In genomic region chrX:19342331-19342906, GRCh38 we compare ENCODE assay signal across 11 cellular contexts. TPM values are rescaled to one million over a fixed set of nuclear protein-coding genes. Genes with fewer than 3 reads are reported as not detected.
A peak's percentile ranks its signal among the peaks of the same experiment; 100 is the strongest.
DNase-seq lines count a peak whose midpoint lies in the region; ATAC-seq and TF ChIP-seq lines count a peak whose summit lies in the region.
"Had no signal": no experiment of that assay in that cellular context is flagged by ENCODE, and none has a peak within 500 bp of the region (broad histone marks: within the 10 kb centered on the region; RNA-seq: fewer than 3 reads in every experiment).

No MANE protein-coding gene starts in this region.

- no peak overlapping the region for H3K4me3 Mint-ChIP-seq in activated T-cell treated with anti-CD3 and anti-CD28 coated beads, Interleukin-2, amount 50 U/mL, for 4 hours

- H3K9me2 ChIP-seq in SU-DHL-6 (replicated peaks; ENCODE audit: insufficient read depth, low read length) = no peaks in the 10 kb centered on the region

- H3K79me2 ChIP-seq in SU-DHL-6 (ENCODE audit: insufficient read depth, low read length) = peaks cover 35% of the 10 kb centered on the region

- no peaks in the 10 kb centered on the region for H3K9me3 ChIP-seq in SU-DHL-6 (ENCODE audit: insufficient read depth, low read length)
- H3K9me3 ChIP-seq: heart left ventricle had no signal

- no peaks in the 10 kb centered on the region for H3F3A ChIP-seq in SU-DHL-6 (ENCODE audit: insufficient read depth)

- no peaks in the 10 kb centered on the region for H3K36me3 Mint-ChIP-seq in activated T-cell treated with anti-CD3 and anti-CD28 coated beads, Interleukin-2, amount 50 U/mL, for 4 hours (ENCODE audit: insufficient read depth)

- no peak for ATAC-seq in activated T-cell treated with anti-CD3 and anti-CD28 coated beads, Interleukin-2, amount 50 U/mL, for 4 hours

- peaks cover 13% of the 10 kb centered on the region for H3K4me1 Mint-ChIP-seq in activated T-cell treated with anti-CD3 and anti-CD28 coated beads, Interleukin-2, amount 50 U/mL, for 4 hours (ENCODE audit: low read depth)

- H3K4me3 ChIP-seq in SU-DHL-6 (ENCODE audit: insufficient read depth, low read length, poor library complexity, severe bottlenecking) = no peak overlapping the region

- no peak overlapping the region; the same call in 1 of the 2 replicates for H3K9ac ChIP-seq in SU-DHL-6 (ENCODE audit: low read length)

- no peaks in the 10 kb centered on the region for H3K9me3 Mint-ChIP-seq in activated T-cell treated with anti-CD3 and anti-CD28 coated beads, Interleukin-2, amount 50 U/mL, for 4 hours

- peak overlapping the region; percentile 54 for H2AFZ ChIP-seq in SU-DHL-6 (ENCODE audit: low read depth, low read length, severe bottlenecking)

- no peak for TF ChIP-seq CTCF in SU-DHL-6 (IDR thresholded peaks at IDR 0.05; ENCODE audit: insufficient read depth, low read length, poor library complexity, severe bottlenecking)

- DNase-seq in AML-193 (lab: John Stamatoyannopoulos, UW) = peak; percentile 1 to 8
- DNase-seq in EH (ENCODE audit: low read depth) = peak; percentile 51
- DNase-seq in left kidney (ENCODE audit: low read depth, low spot score) = peak; percentile 55
- no peak for DNase-seq in ACHN
- DNase-seq in activated T-cell treated with anti-CD3 and anti-CD28 coated beads, Interleukin-2, amount 50 U/mL, for 4 hours = no peak
- DNase-seq in posterior cingulate gyrus = no peak
- DNase-seq in HuH-7 (ENCODE audit: low spot score) = no peak
- DNase-seq: Calu3; heart left ventricle; stimulated activated CD4-positive, alpha-beta T cell treated with anti-CD3 and anti-CD28 coated beads, Interleukin-2, amount 100 ng/mL, for 24 hours had no signal

- no peak overlapping the region for H3K27ac ChIP-seq in SU-DHL-6 (ENCODE audit: low read depth, low read length)

- H3K4me2 ChIP-seq in SU-DHL-6 (ENCODE audit: low read depth, low read length, poor library complexity, severe bottlenecking) = no peak overlapping the region

- H3K27me3 Mint-ChIP-seq in activated T-cell treated with anti-CD3 and anti-CD28 coated beads, Interleukin-2, amount 50 U/mL, for 4 hours (ENCODE audit: low read depth) = no peaks in the 10 kb centered on the region

- no peaks in the 10 kb centered on the region for H3K36me3 ChIP-seq in SU-DHL-6 (ENCODE audit: low read length)
- H3K36me3 ChIP-seq: heart left ventricle had no signal

- in situ Hi-C loops in ACHN (cut with HindIII; ENCODE audit: low pct_ligation_motif_present, low pct_unique_long_range_greater_than_20kb, low sequenced_read_pairs) = no loop called here

- no peaks in the 10 kb centered on the region for H3K27me3 ChIP-seq in SU-DHL-6 (ENCODE audit: low read length)
- H3K27me3 ChIP-seq: heart left ventricle had no signal

- no peaks in the 10 kb centered on the region for H4K20me1 ChIP-seq in SU-DHL-6 (ENCODE audit: low read depth, low read length)

- intact Hi-C loops in posterior cingulate gyrus (cut with DNase I) = no loop called here

RNA-seq across cellular contexts. Expression of gene PDHA1, which starts 1.3 kb away (rescaled TPM):
- total RNA-seq in activated T-cell treated with anti-CD3 and anti-CD28 coated beads, Interleukin-2, amount 50 U/mL, for 4 hours = 100 to 1,000 TPM; 226 to 249 (median 237) TPM

Comparison
In these comparisons a context has a peak if more than half of its experiments do, and no peak if none do; other contexts are left out.
1. DNase-seq: peak in AML-193 (2 of 2), EH (single experiment) and left kidney (single experiment); none in ACHN (single experiment), activated T-cell treated with anti-CD3 and anti-CD28 coated beads, Interleukin-2, amount 50 U/mL, for 4 hours (single experiment), posterior cingulate gyrus (0 of 10) and HuH-7 (single experiment).